11 cellular contexts compared by ENCODE assay signal in the genomic region with DNA sequence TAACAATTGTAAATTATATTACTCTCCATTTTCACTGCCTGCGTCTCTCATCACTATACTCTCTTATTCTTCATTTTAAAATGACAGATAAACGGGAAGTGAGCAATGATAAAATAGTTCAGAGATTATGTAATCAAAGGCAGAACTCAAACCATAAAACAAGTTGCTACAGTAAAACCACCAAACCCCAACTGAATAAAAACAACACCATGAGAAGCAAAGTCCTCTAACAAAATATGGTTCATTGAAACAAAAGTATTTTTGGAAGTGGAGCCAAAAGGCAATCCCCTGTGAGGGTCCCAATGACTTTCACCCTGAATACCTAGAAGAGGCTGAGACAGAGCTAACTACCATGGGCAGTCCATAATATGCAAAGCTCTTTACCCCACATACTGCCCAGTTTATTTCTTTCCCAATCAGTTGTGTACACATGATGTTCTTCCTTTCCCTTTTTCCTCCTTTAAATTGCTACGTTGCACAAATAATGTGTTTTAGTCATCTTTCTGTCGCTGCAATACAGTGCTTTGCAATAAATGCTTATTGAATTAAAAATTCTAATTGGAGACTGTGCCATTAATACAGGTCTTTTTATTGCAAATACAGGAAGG.
A peak's percentile ranks its signal among the peaks of the same experiment; 100 is the strongest.
DNase-seq lines count a peak whose midpoint lies in the region; ATAC-seq and TF ChIP-seq lines count a peak whose summit lies in the region.
"Had no signal": no experiment of that assay in that cellular context is flagged by ENCODE, and none has a peak within 500 bp of the region (broad histone marks: within the 10 kb centered on the region; RNA-seq: fewer than 3 reads in every experiment).

No MANE protein-coding gene starts in this region.

- peak overlapping the region; percentile 52 for H3K4me2 ChIP-seq in osteoblast (ENCODE audit: insufficient read depth, low read length)

- H3K4me1 ChIP-seq in osteoblast (ENCODE audit: insufficient read depth, low read length) = peaks cover 26% of the 10 kb centered on the region
- H3K4me1 ChIP-seq: pancreas had no signal

- peak overlapping the region; percentile 8 for H3K4me3 Mint-ChIP-seq in central memory CD8-positive, alpha-beta T cell
- no peak overlapping the region for H3K4me3 Mint-ChIP-seq in activated CD4-positive, alpha-beta T cell treated with anti-CD3 and anti-CD28 coated beads, Interleukin-2, amount 10 ng/mL, durations not matched to agents 7 days and 5 days
- no peak overlapping the region for H3K4me3 Mint-ChIP-seq in activated T-cell treated with anti-CD3 and anti-CD28 coated beads, Interleukin-2, amount 50 U/mL, for 24 hours
- H3K4me3 Mint-ChIP-seq: activated CD4-positive, alpha-beta memory T cell treated with anti-CD3 and anti-CD28 coated beads, Interleukin-2, amount 10 ng/mL, durations not matched to agents 7 days and 5 days had no signal

- no peaks in the 10 kb centered on the region for H3K36me3 ChIP-seq in osteoblast (ENCODE audit: insufficient read depth, low read length)
- H3K36me3 ChIP-seq: pancreas had no signal

- H3K27me3 ChIP-seq in osteoblast (ENCODE audit: insufficient read depth, low read length) = no peaks in the 10 kb centered on the region
- H3K27me3 ChIP-seq: pancreas had no signal

- peaks cover 5% of the 10 kb centered on the region for H3K9me3 Mint-ChIP-seq in central memory CD8-positive, alpha-beta T cell
- H3K9me3 Mint-ChIP-seq in activated CD4-positive, alpha-beta T cell treated with anti-CD3 and anti-CD28 coated beads, Interleukin-2, amount 10 ng/mL, durations not matched to agents 7 days and 5 days = peaks cover 2% of the 10 kb centered on the region
- peaks cover 2% of the 10 kb centered on the region for H3K9me3 Mint-ChIP-seq in activated T-cell treated with anti-CD3 and anti-CD28 coated beads, Interleukin-2, amount 50 U/mL, for 24 hours

- H3K27me3 Mint-ChIP-seq in central memory CD8-positive, alpha-beta T cell = no peaks in the 10 kb centered on the region
- H3K27me3 Mint-ChIP-seq in activated CD4-positive, alpha-beta T cell treated with anti-CD3 and anti-CD28 coated beads, Interleukin-2, amount 10 ng/mL, durations not matched to agents 7 days and 5 days = no peaks in the 10 kb centered on the region
- H3K27me3 Mint-ChIP-seq in activated T-cell treated with anti-CD3 and anti-CD28 coated beads, Interleukin-2, amount 50 U/mL, for 24 hours = no peaks in the 10 kb centered on the region
- H3K27me3 Mint-ChIP-seq: activated CD4-positive, alpha-beta memory T cell treated with anti-CD3 and anti-CD28 coated beads, Interleukin-2, amount 10 ng/mL, durations not matched to agents 7 days and 5 days had no signal

- H3K4me1 Mint-ChIP-seq in central memory CD8-positive, alpha-beta T cell = peaks cover 10% of the 10 kb centered on the region
- peaks cover 11% of the 10 kb centered on the region for H3K4me1 Mint-ChIP-seq in activated CD4-positive, alpha-beta T cell treated with anti-CD3 and anti-CD28 coated beads, Interleukin-2, amount 10 ng/mL, durations not matched to agents 7 days and 5 days
- H3K4me1 Mint-ChIP-seq in activated T-cell treated with anti-CD3 and anti-CD28 coated beads, Interleukin-2, amount 50 U/mL, for 24 hours (ENCODE audit: low read depth) = peaks cover 31% of the 10 kb centered on the region

- DNase-seq in GF-D8 (lab: John Stamatoyannopoulos, UW) = peak; percentile 29
- peak; percentile 45 for DNase-seq in NCI-H226
- no peak for DNase-seq in central memory CD8-positive, alpha-beta T cell (ENCODE audit: low spot score in 2 of 2)
- DNase-seq in osteoblast (ENCODE audit: insufficient read length, low spot score, missing footprints) = peak; percentile 29
- DNase-seq in activated CD4-positive, alpha-beta T cell treated with anti-CD3 and anti-CD28 coated beads, Interleukin-2, amount 10 ng/mL, durations not matched to agents 7 days and 5 days = no peak
- DNase-seq in activated T-cell treated with anti-CD3 and anti-CD28 coated beads, Interleukin-2, amount 50 U/mL, for 24 hours = no peak
- DNase-seq: activated CD4-positive, alpha-beta memory T cell treated with anti-CD3 and anti-CD28 coated beads, Interleukin-2, amount 10 ng/mL, durations not matched to agents 7 days and 5 days; NCI-H1694; pancreas had no signal

- peak overlapping the region; percentile 69 for H3K27ac Mint-ChIP-seq in central memory CD8-positive, alpha-beta T cell (ENCODE audit: low read depth)
- no peak overlapping the region for H3K27ac Mint-ChIP-seq in activated CD4-positive, alpha-beta T cell treated with anti-CD3 and anti-CD28 coated beads, Interleukin-2, amount 10 ng/mL, durations not matched to agents 7 days and 5 days
- H3K27ac Mint-ChIP-seq in activated T-cell treated with anti-CD3 and anti-CD28 coated beads, Interleukin-2, amount 50 U/mL, for 24 hours = no peak overlapping the region
- H3K27ac Mint-ChIP-seq: activated CD4-positive, alpha-beta memory T cell treated with anti-CD3 and anti-CD28 coated beads, Interleukin-2, amount 10 ng/mL, durations not matched to agents 7 days and 5 days had no signal

- peak; percentile 40 for ATAC-seq in central memory CD8-positive, alpha-beta T cell (replicated peaks; ENCODE audit: extremely low read depth, poor library complexity, severe bottlenecking)
- ATAC-seq in HG02981 (IDR thresholded peaks at IDR 0.05; ENCODE audit: unreplicated experiment) (no peak), HG03045 (IDR thresholded peaks at IDR 0.05; ENCODE audit: unreplicated experiment) (no peak)

- H4K20me1 ChIP-seq in osteoblast (ENCODE audit: insufficient read depth, low read length) = no peaks in the 10 kb centered on the region

- no peaks in the 10 kb centered on the region for H3K36me3 Mint-ChIP-seq in central memory CD8-positive, alpha-beta T cell (ENCODE audit: insufficient read depth)
- H3K36me3 Mint-ChIP-seq in activated CD4-positive, alpha-beta T cell treated with anti-CD3 and anti-CD28 coated beads, Interleukin-2, amount 10 ng/mL, durations not matched to agents 7 days and 5 days (ENCODE audit: low read depth) = peaks cover 9% of the 10 kb centered on the region
- no peaks in the 10 kb centered on the region for H3K36me3 Mint-ChIP-seq in activated T-cell treated with anti-CD3 and anti-CD28 coated beads, Interleukin-2, amount 50 U/mL, for 24 hours (ENCODE audit: low read depth)

- CTCF ChIA-PET in activated CD4-positive, alpha-beta T cell treated with anti-CD3 and anti-CD28 coated beads, Interleukin-2, amount 10 ng/mL, durations not matched to agents 7 days and 5 days (lab: Charles Lee) = interaction anchor here (1.2 to 2.1 kb wide), 2 partner anchors 31 to 366 kb away, joined by 3 to 4 read pairs; no protein-coding TSS in a partner anchor

- H3K27ac ChIP-seq in osteoblast (ENCODE audit: low read depth, low read length) = no peak overlapping the region
- H3K27ac ChIP-seq: pancreas had no signal

- no peaks in the 10 kb centered on the region for H3K9me3 ChIP-seq in osteoblast (ENCODE audit: low read depth, low read length)
- H3K9me3 ChIP-seq: pancreas had no signal

- POLR2A ChIA-PET in activated CD4-positive, alpha-beta T cell treated with anti-CD3 and anti-CD28 coated beads, Interleukin-2, amount 10 ng/mL, durations not matched to agents 7 days and 5 days (lab: Charles Lee) = no interaction called here

- peak overlapping the region; percentile 37 for H2AFZ ChIP-seq in osteoblast (ENCODE audit: low read length)

- TF ChIP-seq CTCF in osteoblast (IDR thresholded peaks at IDR 0.05; ENCODE audit: extremely low read depth, low read depth, low read length) = no peak

- H3K4me3 ChIP-seq in osteoblast (ENCODE audit: insufficient read depth, low read length) = no peak overlapping the region
- H3K4me3 ChIP-seq: pancreas had no signal

- no peaks in the 10 kb centered on the region for H3K79me2 ChIP-seq in osteoblast (ENCODE audit: insufficient read depth, low read length)

Comparison
In these comparisons a context has a peak if more than half of its experiments do, and no peak if none do; other contexts are left out.
1. DNase-seq: peak in GF-D8 (single experiment), NCI-H226 (single experiment) and osteoblast (single experiment); none in central memory CD8-positive, alpha-beta T cell (0 of 2), activated CD4-positive, alpha-beta T cell treated with anti-CD3 and anti-CD28 coated beads, Interleukin-2, amount 10 ng/mL, durations not matched to agents 7 days and 5 days (single experiment) and activated T-cell treated with anti-CD3 and anti-CD28 coated beads, Interleukin-2, amount 50 U/mL, for 24 hours (single experiment).